Comparison of ENCODE assay signal across 8 cellular contexts in genomic region chr22:22848364-22848866, GRCh38. TPM values are rescaled to one million over a fixed set of nuclear protein-coding genes. Genes with fewer than 3 reads are reported as not detected.
DNase-seq lines count a peak whose midpoint lies in the region; ATAC-seq and TF ChIP-seq lines count a peak whose summit lies in the region.

No MANE protein-coding gene starts in this region.

- no peaks in the 10 kb centered on the region for H3K27me3 Mint-ChIP-seq in naive thymus-derived CD8-positive, alpha-beta T cell
- H3K27me3 Mint-ChIP-seq in stimulated activated memory B cell treated with anti-CD40 and anti-IgM and Interleukin-4, amounts not matched to agents 10 μg/mL and 1 μg/mL and 100 μg/mL, for 72 hours = peaks cover 33% of the 10 kb centered on the region

- H3K27ac Mint-ChIP-seq in naive thymus-derived CD8-positive, alpha-beta T cell = peak overlapping the region in 5 of 10 donors; percentile 11 to 59 (median 47)
- no peak overlapping the region for H3K27ac Mint-ChIP-seq in stimulated activated memory B cell treated with anti-CD40 and anti-IgM and Interleukin-4, amounts not matched to agents 10 μg/mL and 1 μg/mL and 100 μg/mL, for 72 hours

- H3K9me3 Mint-ChIP-seq in naive thymus-derived CD8-positive, alpha-beta T cell = peaks cover 0 to 2% (median 0%) of the 10 kb centered on the region in 9 donors
- H3K9me3 Mint-ChIP-seq in stimulated activated memory B cell treated with anti-CD40 and anti-IgM and Interleukin-4, amounts not matched to agents 10 μg/mL and 1 μg/mL and 100 μg/mL, for 72 hours = no peaks in the 10 kb centered on the region

- DNase-seq in NCI-H510A treated with DMSO at 0.1 percent for 48 hours (lab: John Stamatoyannopoulos, UW) = peak; percentile 38
- no peak for DNase-seq in NCI-H510A (lab: John Stamatoyannopoulos, UW)
- peak; percentile 46 for DNase-seq in NCI-H2171 treated with DMSO at 0.1 percent for 48 hours (lab: John Stamatoyannopoulos, UW)
- peak; percentile 36 to 43 for DNase-seq in activated CD8-positive, alpha-beta memory T cell treated with anti-CD3 and anti-CD28 coated beads for 4 hours (ENCODE audit: low read depth in 2 of 2)
- peak; percentile 41 to 71 for DNase-seq in erythroblast (lab: John Stamatoyannopoulos, UW)
- peak; percentile 35 to 84 (median 61) for DNase-seq in naive thymus-derived CD8-positive, alpha-beta T cell

- H3K36me3 Mint-ChIP-seq in naive thymus-derived CD8-positive, alpha-beta T cell = peaks cover 0 to 3% (median 0%) of the 10 kb centered on the region in 3 donors
- H3K36me3 Mint-ChIP-seq in stimulated activated memory B cell treated with anti-CD40 and anti-IgM and Interleukin-4, amounts not matched to agents 10 μg/mL and 1 μg/mL and 100 μg/mL, for 72 hours = no peaks in the 10 kb centered on the region

- H3K4me3 Mint-ChIP-seq in naive thymus-derived CD8-positive, alpha-beta T cell = peak overlapping the region in 1 of 10 donors; percentile 41
- no peak overlapping the region for H3K4me3 Mint-ChIP-seq in stimulated activated memory B cell treated with anti-CD40 and anti-IgM and Interleukin-4, amounts not matched to agents 10 μg/mL and 1 μg/mL and 100 μg/mL, for 72 hours

- POLR2A ChIA-PET in naive thymus-derived CD8-positive, alpha-beta T cell (lab: Charles Lee) = interaction anchor here (0.6 to 4.1 kb wide), 8 partner anchors 10 to 40 kb away, joined by 3 to 48 read pairs (median 6); no protein-coding TSS in a partner anchor

- H3K4me1 Mint-ChIP-seq in naive thymus-derived CD8-positive, alpha-beta T cell = peaks cover 27 to 60% (median 58%) of the 10 kb centered on the region in 4 donors
- peaks cover 28% of the 10 kb centered on the region for H3K4me1 Mint-ChIP-seq in stimulated activated memory B cell treated with anti-CD40 and anti-IgM and Interleukin-4, amounts not matched to agents 10 μg/mL and 1 μg/mL and 100 μg/mL, for 72 hours

- no peak for TF ChIP-seq POLR2A in erythroblast (IDR thresholded peaks at IDR 0.05; ENCODE audit: low read length)

- ATAC-seq in naive thymus-derived CD8-positive, alpha-beta T cell = peak; percentile 78 to 94
- ATAC-seq in stimulated activated memory B cell treated with anti-CD40 and anti-IgM and Interleukin-4, amounts not matched to agents 10 μg/mL and 1 μg/mL and 100 μg/mL, for 72 hours = peak; percentile 85
- ATAC-seq in GM19035 (IDR thresholded peaks at IDR 0.05; ENCODE audit: unreplicated experiment) = no peak

RNA-seq across cellular contexts. Expression of gene IGLL5, which starts 39.2 kb away (rescaled TPM):
- 1 to 10 TPM; 1.6 to 2.4 TPM for total RNA-seq in naive thymus-derived CD8-positive, alpha-beta T cell
- polyA plus RNA-seq in naive thymus-derived CD8-positive, alpha-beta T cell = under 1 TPM in 2 of 3 donors, not detected in 1; 0.27 to 0.33 TPM
